1 cellular context compared by ENCODE assay signal in genomic region chr11:90438069-90438468, GRCh38.
TF ChIP-seq lines count a peak whose summit lies in the region.

No MANE protein-coding gene starts in this region.

TF ChIP-seq in WTC11, 78 proteins besides CTCF, POLR2A, EP300 and RAD21:
- no peak for TF ChIP-seq ZNF281 (CRISPR knock-in tag; IDR thresholded peaks at IDR 0.05)
- TF ChIP-seq TEAD1 (CRISPR knock-in tag; IDR thresholded peaks at IDR 0.05), result peak; percentile 87; the same call in 1 of the 2 replicates
- peak; percentile 17; the same call in 1 of the 2 replicates for TF ChIP-seq USF1 (CRISPR knock-in tag; IDR thresholded peaks at IDR 0.05)
